1 cellular context compared by ENCODE assay signal in the genomic region with DNA sequence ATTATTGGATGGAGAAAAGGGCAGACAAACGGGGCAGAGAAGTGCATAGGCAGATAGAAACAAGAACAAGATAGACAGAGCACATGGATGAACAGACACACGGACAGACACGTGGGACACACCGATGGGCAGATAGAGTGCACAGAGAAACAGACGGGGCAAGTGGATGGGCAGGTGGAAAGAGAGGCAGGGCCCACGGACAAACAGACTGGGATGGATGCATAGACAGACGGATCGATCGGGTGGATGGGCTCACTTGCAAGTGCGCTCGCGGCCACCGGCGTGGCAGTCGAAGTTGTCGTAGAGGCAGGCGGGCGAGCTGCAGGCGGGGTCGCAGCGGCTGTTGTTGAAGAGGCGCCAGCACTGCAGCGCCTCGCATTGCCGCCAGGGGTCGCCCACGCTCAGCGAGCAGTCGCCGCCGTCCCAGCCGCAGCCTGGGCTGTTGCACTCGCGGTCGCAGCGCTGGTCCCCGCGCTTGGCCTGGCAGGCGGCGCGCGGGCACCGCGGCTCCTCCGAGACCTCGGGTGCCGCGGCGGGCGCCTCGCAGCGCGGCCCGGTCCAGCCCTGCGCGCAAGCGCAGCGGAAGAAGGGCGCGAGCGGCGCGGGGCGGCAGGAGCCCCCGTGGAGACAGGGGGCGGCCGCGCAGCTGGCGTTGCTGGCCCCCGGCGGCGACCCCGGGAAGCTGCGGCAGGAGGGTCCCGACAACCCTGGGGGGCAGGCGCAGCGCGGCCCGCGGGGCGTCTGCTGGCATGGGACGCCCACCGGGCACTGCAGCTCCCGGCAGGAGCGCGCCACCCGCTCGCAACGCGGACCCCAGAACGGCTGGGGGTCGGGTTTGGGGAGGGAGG.
TF ChIP-seq lines count a peak whose summit lies in the region.

No MANE protein-coding gene starts in this region.

TF ChIP-seq in SK-N-SH, 30 proteins besides CTCF, POLR2A, EP300 and RAD21 (continued from another document):
- TF ChIP-seq EZH2phosphoT487 (IDR thresholded peaks at IDR 0.05; ENCODE audit: borderline replicate concordance, low read depth): no peak
